15 cellular contexts compared by ENCODE assay signal in genomic region chr4:78779280-78779679, GRCh38. TPM values are rescaled to one million over a fixed set of nuclear protein-coding genes. Genes with fewer than 3 reads are reported as not detected.
DNase-seq lines count a peak whose midpoint lies in the region; ATAC-seq, FAIRE-seq and TF ChIP-seq lines count a peak whose summit lies in the region.
"Had no signal": no experiment of that assay in that cellular context is flagged by ENCODE, and none has a peak within 500 bp of the region (broad histone marks: within the 10 kb centered on the region; RNA-seq: fewer than 3 reads in every experiment).

No MANE protein-coding gene starts in this region.

- no peak for FAIRE-seq in kidney (lab: Jason Lieb, UNC)

- WGBS in smooth muscle cell (ENCODE audit: low lambda C conversion rate): 65% methylated on average over 2 of the region's 2 CpGs

- H2AFZ ChIP-seq in smooth muscle cell (ENCODE audit: low read depth): no peak overlapping the region
- H2AFZ ChIP-seq: PC-9 had no signal

- DNase-seq in NCI-H2029 (lab: John Stamatoyannopoulos, UW) (peak; percentile 3), NCI-H2029 treated with DMSO at 0.1 percent for 48 hours (lab: John Stamatoyannopoulos, UW) (no peak), HL-60 (ENCODE audit: low read depth in 1 of 2, low spot score in 1 of 2) (no peak), epithelial cell of esophagus (ENCODE audit: low read depth) (peak; percentile 51), smooth muscle cell (lab: John Stamatoyannopoulos, UW; ENCODE audit: unreplicated experiment) (no peak), kidney (no peak), T-helper 1 cell (no peak)
- DNase-seq: 8988T; activated CD8-positive, alpha-beta T cell treated with anti-CD3 and anti-CD28 coated beads, Interleukin-2, amount 10 ng/mL, durations not matched to agents 7 days and 5 days; activated naive CD4-positive, alpha-beta T cell treated with Interleukin-2 at 50 U/mL for 16 hours; DMS79 treated with DMSO at 0.1 percent for 48 hours; PC-9; stimulated activated CD4-positive, alpha-beta T cell treated with anti-CD3 and anti-CD28 coated beads, Interleukin-4, amount 100 ng/mL, for 4 hours had no signal

- H3K36me3 ChIP-seq in smooth muscle cell (ENCODE audit: low read depth) (no peaks in the 10 kb centered on the region), kidney (ENCODE audit: control insufficient read depth in 1 of 2, insufficient read depth in 2 of 2, low read length in 2 of 2) (no peaks in the 10 kb centered on the region)
- H3K36me3 ChIP-seq: prostate gland had no signal

- H3K4me1 ChIP-seq in smooth muscle cell (ENCODE audit: low read depth) (peaks cover 35% of the 10 kb centered on the region), kidney (ENCODE audit: control insufficient read depth in 1 of 2, insufficient read depth in 1 of 2, low read depth in 1 of 2, low read length in 2 of 2) (peaks cover 0 to 5% of the 10 kb centered on the region in 2 donors)
- H3K4me1 ChIP-seq: prostate gland had no signal

- peaks cover 9% of the 10 kb centered on the region for H3F3A ChIP-seq in smooth muscle cell (ENCODE audit: low read depth)

- no peaks in the 10 kb centered on the region for H3K9me3 ChIP-seq in smooth muscle cell (replicated peaks; ENCODE audit: low read depth)
- no peaks in the 10 kb centered on the region for H3K9me3 ChIP-seq in kidney (ENCODE audit: control insufficient read depth in 1 of 2, low read length in 2 of 2)
- H3K9me3 ChIP-seq: prostate gland had no signal

- H4K20me1 ChIP-seq in smooth muscle cell (ENCODE audit: low read depth): peaks cover 24% of the 10 kb centered on the region

- H3K27me3 ChIP-seq in HL-60 (ENCODE audit: insufficient read depth, poor library complexity, severe bottlenecking): no peaks in the 10 kb centered on the region
- H3K27me3 ChIP-seq in smooth muscle cell (ENCODE audit: low read depth): no peaks in the 10 kb centered on the region

- no peak for TF ChIP-seq CTCF in HL-60 (IDR thresholded peaks at IDR 0.05; ENCODE audit: insufficient read depth, low read length)
- TF ChIP-seq CTCF in epithelial cell of esophagus (IDR thresholded peaks at IDR 0.05; ENCODE audit: insufficient read depth, low read depth, low read length, missing control alignments): no peak
- TF ChIP-seq CTCF in smooth muscle cell (IDR thresholded peaks at IDR 0.05; ENCODE audit: borderline replicate concordance, insufficient read depth, poor library complexity, severe bottlenecking): no peak
- TF ChIP-seq CTCF in kidney (IDR thresholded peaks at IDR 0.05; ENCODE audit: borderline replicate concordance, extremely low read depth, insufficient read depth): no peak

- H3K4me3 ChIP-seq in HL-60 (replicated peaks; ENCODE audit: insufficient read depth, low read length) (no peak overlapping the region), epithelial cell of esophagus (ENCODE audit: low read length) (no peak overlapping the region), smooth muscle cell (peak overlapping the region; percentile 64), kidney (ENCODE audit: low read length in 2 of 2) (peak overlapping the region in 1 of 2 donors; percentile 11)
- H3K4me3 ChIP-seq: PC-9, prostate gland had no signal

- peaks cover 67% of the 10 kb centered on the region for H3K79me2 ChIP-seq in smooth muscle cell (ENCODE audit: low read depth)

- intact Hi-C loops in kidney (cut with DNase I): no loop called here

- H3K4me2 ChIP-seq in smooth muscle cell: peak overlapping the region; percentile 90
- H3K4me2 ChIP-seq: PC-9 had no signal

- no peak for ATAC-seq in HG02610 (IDR thresholded peaks at IDR 0.05; ENCODE audit: unreplicated experiment)
- ATAC-seq: activated CD8-positive, alpha-beta T cell treated with anti-CD3 and anti-CD28 coated beads, Interleukin-2, amount 10 ng/mL, durations not matched to agents 7 days and 5 days had no signal

- no peak overlapping the region for H3K9ac ChIP-seq in smooth muscle cell (ENCODE audit: low read depth)
- no peak overlapping the region for H3K9ac ChIP-seq in kidney (ENCODE audit: low read length in 2 of 2)

- peak overlapping the region; percentile 19; the same call in 1 of the 2 replicates for H3K27ac ChIP-seq in HL-60 (replicated peaks)
- no peak overlapping the region for H3K27ac ChIP-seq in smooth muscle cell (ENCODE audit: low read depth)
- H3K27ac ChIP-seq in kidney (ENCODE audit: low read depth in 2 of 2, low read length in 2 of 2): no peak overlapping the region
- H3K27ac ChIP-seq: PC-9, prostate gland had no signal

RNA-seq across cellular contexts. Expression of gene BMP2K, which starts 3.1 kb away (rescaled TPM):
- total RNA-seq in smooth muscle cell: 29.4 and 32.0 TPM in 2 replicates
- 3.9 and 11.9 TPM in 2 replicates for polyA plus RNA-seq in smooth muscle cell
- 43.1 TPM for total RNA-seq in kidney
- polyA plus RNA-seq in kidney (ENCODE audit: insufficient read depth, low read depth, low replicate concordance): 6.0 TPM

Comparison
In these comparisons a context has a peak if more than half of its experiments do, and no peak if none do; other contexts are left out.
1. DNase-seq: peak in NCI-H2029 (single experiment) and epithelial cell of esophagus (single experiment); none in NCI-H2029 treated with DMSO at 0.1 percent for 48 hours (single experiment), HL-60 (0 of 2), smooth muscle cell (single experiment), kidney (single experiment) and T-helper 1 cell (0 of 5).